Comparison of ENCODE assay signal across 8 cellular contexts in genomic region chr14:102774391-102775153, GRCh38. TPM values are rescaled to one million over a fixed set of nuclear protein-coding genes. Genes with fewer than 3 reads are reported as not detected.
DNase-seq lines count a peak whose midpoint lies in the region; ATAC-seq and TF ChIP-seq lines count a peak whose summit lies in the region.

No MANE protein-coding gene starts in this region.

- peaks cover 3% of the 10 kb centered on the region; the same call in 1 of the 2 replicates for H4K20me1 ChIP-seq in KMS-11 (ENCODE audit: insufficient read depth)

- ATAC-seq in foreskin keratinocyte (peak; percentile 69), omental fat pad (ENCODE audit: low FRiP score) (peak; percentile 30), HG02571 (IDR thresholded peaks at IDR 0.05; ENCODE audit: unreplicated experiment) (no peak)

- DNase-seq in GM19240 (ENCODE audit: insufficient read length, low spot score) (peak; percentile 76), SHP77 (lab: John Stamatoyannopoulos, UW) (peak; percentile 51 to 61), foreskin keratinocyte (peak; percentile 64 to 79), omental fat pad (ENCODE audit: low spot score) (no peak)
- DNase-seq in activated gamma-delta T cell treated with anti-CD3 and anti-CD28 coated beads, Interleukin-2, amount 50 U/mL, for 16 hours (ENCODE audit: low read depth): peak; percentile 27

- peak overlapping the region; percentile 47 for H2AFZ ChIP-seq in KMS-11 (ENCODE audit: low read depth)

- H3K27me3 ChIP-seq in KMS-11 (ENCODE audit: insufficient read depth, low read depth) (no peaks in the 10 kb centered on the region), foreskin keratinocyte (no peaks in the 10 kb centered on the region)

- H3K4me3 ChIP-seq in KMS-11 (IDR thresholded peaks at IDR 0.05; ENCODE audit: insufficient read depth, low read depth, low read length): no peak overlapping the region

- H3K27ac ChIP-seq in C4-2B: no peak overlapping the region
- peak overlapping the region; percentile 67 for H3K27ac ChIP-seq in KMS-11
- H3K27ac ChIP-seq in foreskin keratinocyte: no peak overlapping the region

- no peaks in the 10 kb centered on the region for H3K36me3 ChIP-seq in KMS-11 (ENCODE audit: insufficient read depth)

- TF ChIP-seq CTCF in C4-2B (conservative IDR thresholded peaks at IDR 0.05) (peak; percentile 80), KMS-11 (conservative IDR thresholded peaks at IDR 0.05; ENCODE audit: low read depth, low read length) (peak; percentile 69), foreskin keratinocyte (conservative IDR thresholded peaks at IDR 0.05) (peak; percentile 85), omental fat pad (IDR thresholded peaks at IDR 0.05) (no peak)

- H3K79me2 ChIP-seq in KMS-11 (ENCODE audit: insufficient read depth, low read depth): peaks cover 18% of the 10 kb centered on the region

- H3K9ac ChIP-seq in KMS-11: peak overlapping the region; percentile 44; the same call in 1 of the 2 replicates

- H3K4me1 ChIP-seq in KMS-11 (ENCODE audit: low read depth, poor library complexity, severe bottlenecking) (peaks cover 30% of the 10 kb centered on the region), foreskin keratinocyte (peaks cover 12% of the 10 kb centered on the region)

- peak overlapping the region; percentile 31 for H3K4me2 ChIP-seq in KMS-11

RNA-seq across cellular contexts. Expression of gene TRAF3, which starts 2.7 kb away (rescaled TPM):
- total RNA-seq in foreskin keratinocyte (19.9 and 20.4 TPM in 2 replicates), omental fat pad (10 to 100 TPM; 12.6 to 44.9 (median 28.1) TPM)
- polyA plus RNA-seq in foreskin keratinocyte: 9.2 and 10.1 TPM in 2 replicates

Comparison
In these comparisons a context has a peak if more than half of its experiments do, and no peak if none do; other contexts are left out.
1. CTCF ChIP-seq: peak in C4-2B (single experiment), KMS-11 (single experiment) and foreskin keratinocyte (single experiment); none in omental fat pad (0 of 3).